23 cellular contexts compared by ENCODE assay signal in the genomic region with DNA sequence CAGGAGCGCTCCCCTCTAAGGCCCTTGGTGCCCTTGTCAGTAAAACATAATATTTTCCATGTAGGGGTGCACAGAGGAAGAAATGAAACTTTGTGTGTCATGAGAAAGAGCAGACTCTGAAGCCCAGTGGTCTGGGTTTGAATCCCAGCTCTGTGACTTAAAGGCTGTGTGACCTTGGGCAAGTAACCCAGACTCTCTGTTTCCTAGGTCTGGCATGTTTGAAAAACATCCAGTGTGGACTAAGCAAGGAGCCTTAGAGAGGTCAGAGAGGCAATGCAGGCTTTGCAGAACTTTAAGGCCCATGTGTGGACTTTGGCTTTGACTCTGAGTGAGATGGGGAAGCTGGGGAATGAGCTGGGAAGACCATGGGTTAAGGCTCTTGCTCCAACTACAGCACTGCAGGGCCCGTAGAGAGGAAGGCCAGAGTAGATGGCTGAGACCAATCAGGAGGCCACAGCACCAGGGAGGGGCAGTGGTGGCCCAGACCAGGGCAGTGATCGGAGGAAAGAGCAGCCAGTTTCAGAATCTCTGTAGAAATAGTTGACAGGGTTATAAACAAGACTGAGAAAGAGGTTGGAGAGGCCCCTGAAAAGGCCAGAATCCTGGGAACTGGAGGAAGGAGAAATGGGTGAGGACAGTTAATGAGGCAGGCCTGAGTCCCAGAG. TPM values are rescaled to one million over a fixed set of nuclear protein-coding genes. Genes with fewer than 3 reads are reported as not detected.
DNase-seq lines count a peak whose midpoint lies in the region; ATAC-seq, FAIRE-seq and TF ChIP-seq lines count a peak whose summit lies in the region.
"Had no signal": no experiment of that assay in that cellular context is flagged by ENCODE, and none has a peak within 500 bp of the region (broad histone marks: within the 10 kb centered on the region; RNA-seq: fewer than 3 reads in every experiment).

No MANE protein-coding gene starts in this region.

- ATAC-seq in pancreas: peak; percentile 29 to 55 (median 40)
- ATAC-seq in HG03354 (IDR thresholded peaks at IDR 0.05; ENCODE audit: poor library complexity, severe bottlenecking, unreplicated experiment): no peak
- ATAC-seq: natural killer cell treated with Interleukin-12 subunit alpha and Interleukin-12 subunit beta and Interleukin-15 and Interleukin-18, amount 100 ng/mL, for 72 hours; WTC11 had no signal

- H3K27me3 ChIP-seq in pancreas (no peaks in the 10 kb centered on the region), transverse colon (no peaks in the 10 kb centered on the region)

- peak overlapping the region; percentile 71 for H3K27ac Mint-ChIP-seq in activated CD4-positive, alpha-beta T cell treated with anti-CD3 and anti-CD28 coated beads, Interleukin-2, amount 10 ng/mL, durations not matched to agents 24 days and 14 days
- H3K27ac Mint-ChIP-seq in IgD-negative memory B cell: peak overlapping the region in 2 of 3 donors; percentile 62 to 73
- H3K27ac Mint-ChIP-seq: activated T-helper 2 cell treated with anti-CD3 and anti-CD28 coated beads, Interferon-gamma antibody, Interleukin-2, Interleukin-4, amounts not matched to agents 10 μg/mL and 5 μg/mL and 100 μg/mL, durations not matched to agents 14 hours and 24 hours and 36 hours; T-helper 2 cell treated with Interferon-gamma antibody and Interleukin-4, amounts not matched to agents 5 μg/mL and 100 μg/mL, for 36 hours; WTC11 had no signal

- TF ChIP-seq CTCF in pancreas (IDR thresholded peaks at IDR 0.05): no peak
- no peak for TF ChIP-seq CTCF in transverse colon (IDR thresholded peaks at IDR 0.05)

- peak overlapping the region; percentile 44 for H3K27ac ChIP-seq in cingulate gyrus (ENCODE audit: low read depth, low read length)
- H3K27ac ChIP-seq in pancreas: no peak overlapping the region
- peak overlapping the region in 1 of 4 donors; percentile 30 for H3K27ac ChIP-seq in transverse colon
- H3K27ac ChIP-seq: 22Rv1, SK-N-MC had no signal

- peaks cover 57% of the 10 kb centered on the region for H3K36me3 Mint-ChIP-seq in activated CD4-positive, alpha-beta T cell treated with anti-CD3 and anti-CD28 coated beads, Interleukin-2, amount 10 ng/mL, durations not matched to agents 24 days and 14 days (ENCODE audit: low read depth)
- H3K36me3 Mint-ChIP-seq in IgD-negative memory B cell: no peaks in the 10 kb centered on the region
- H3K36me3 Mint-ChIP-seq: natural killer cell treated with Interleukin-12 subunit alpha and Interleukin-12 subunit beta and Interleukin-15 and Interleukin-18, amount 100 ng/mL, for 72 hours had no signal

- no peaks in the 10 kb centered on the region for H3K27me3 Mint-ChIP-seq in activated CD4-positive, alpha-beta T cell treated with anti-CD3 and anti-CD28 coated beads, Interleukin-2, amount 10 ng/mL, durations not matched to agents 24 days and 14 days
- H3K27me3 Mint-ChIP-seq in IgD-negative memory B cell: no peaks in the 10 kb centered on the region
- H3K27me3 Mint-ChIP-seq: natural killer cell treated with Interleukin-12 subunit alpha and Interleukin-12 subunit beta and Interleukin-15 and Interleukin-18, amount 100 ng/mL, for 72 hours had no signal

- peaks cover 7% of the 10 kb centered on the region for H3K4me1 Mint-ChIP-seq in activated CD4-positive, alpha-beta T cell treated with anti-CD3 and anti-CD28 coated beads, Interleukin-2, amount 10 ng/mL, durations not matched to agents 24 days and 14 days
- peaks cover 4 to 11% (median 6%) of the 10 kb centered on the region in 3 donors for H3K4me1 Mint-ChIP-seq in IgD-negative memory B cell

- H3K36me3 ChIP-seq in pancreas (no peaks in the 10 kb centered on the region), transverse colon (no peaks in the 10 kb centered on the region)

- FAIRE-seq in pancreas (lab: Jason Lieb, UNC): no peak
- FAIRE-seq: RCC 7860 had no signal

- H3K4me3 Mint-ChIP-seq in activated CD4-positive, alpha-beta T cell treated with anti-CD3 and anti-CD28 coated beads, Interleukin-2, amount 10 ng/mL, durations not matched to agents 24 days and 14 days: no peak overlapping the region
- H3K4me3 Mint-ChIP-seq in IgD-negative memory B cell: no peak overlapping the region
- H3K4me3 Mint-ChIP-seq: H9; natural killer cell treated with Interleukin-12 subunit alpha and Interleukin-12 subunit beta and Interleukin-15 and Interleukin-18, amount 100 ng/mL, for 72 hours; T-helper 2 cell treated with Interferon-gamma antibody and Interleukin-4, amounts not matched to agents 5 μg/mL and 100 μg/mL, for 36 hours; WTC11 had no signal

- H3K9me3 ChIP-seq in pancreas (no peaks in the 10 kb centered on the region), transverse colon (no peaks in the 10 kb centered on the region)
- H3K9me3 ChIP-seq: Caco-2 had no signal

- 61 to 64% methylated on average over 3 of the region's 3 CpGs for WGBS in pancreas, 2 donors
- 82 to 100% methylated on average over 1 to 3 of the region's 3 CpGs for WGBS in transverse colon (ENCODE audit: low coverage in 1 of 2), 2 donors

- H3K4me3 ChIP-seq in pancreas (no peak overlapping the region), transverse colon (no peak overlapping the region)
- H3K4me3 ChIP-seq: SK-N-MC, skin epidermis had no signal

- no peak for TF ChIP-seq POLR2A in transverse colon (IDR thresholded peaks at IDR 0.05)

- intact Hi-C loops in activated CD4-positive, alpha-beta T cell treated with anti-CD3 and anti-CD28 coated beads, Interleukin-2, amount 10 ng/mL, durations not matched to agents 24 days and 14 days (cut with micrococcal nuclease): no loop called here
- intact Hi-C loops in pancreas (cut with DNase I): no loop called here
- intact Hi-C loops in transverse colon (cut with DNase I; ENCODE audit: low total_unique reads): no loop called here

- H3K4me1 ChIP-seq in pancreas: peaks cover 0 to 7% (median 0%) of the 10 kb centered on the region in 3 donors
- no peaks in the 10 kb centered on the region for H3K4me1 ChIP-seq in transverse colon

- no peaks in the 10 kb centered on the region for H3K9me3 Mint-ChIP-seq in activated CD4-positive, alpha-beta T cell treated with anti-CD3 and anti-CD28 coated beads, Interleukin-2, amount 10 ng/mL, durations not matched to agents 24 days and 14 days
- H3K9me3 Mint-ChIP-seq in IgD-negative memory B cell: no peaks in the 10 kb centered on the region
- H3K9me3 Mint-ChIP-seq: activated T-helper 2 cell treated with anti-CD3 and anti-CD28 coated beads, Interferon-gamma antibody, Interleukin-2, Interleukin-4, amounts not matched to agents 10 μg/mL and 5 μg/mL and 100 μg/mL, durations not matched to agents 14 hours and 24 hours and 36 hours; natural killer cell treated with Interleukin-12 subunit alpha and Interleukin-12 subunit beta and Interleukin-15 and Interleukin-18, amount 100 ng/mL, for 72 hours; T-helper 2 cell treated with Interferon-gamma antibody and Interleukin-4, amounts not matched to agents 5 μg/mL and 100 μg/mL, for 36 hours had no signal

- no peak for TF ChIP-seq EP300 in transverse colon (IDR thresholded peaks at IDR 0.05; ENCODE audit: low read depth)

- in situ Hi-C loops in transverse colon (cut with MboI; ENCODE audit: low pct_ligation_motif_present in 1 of 4, low pct_unique_long_range_greater_than_20kb in 1 of 4, low sequenced_read_pairs in 3 of 4): no loop called here

- DNase-seq in activated CD4-positive, alpha-beta T cell treated with anti-CD3 and anti-CD28 coated beads, Interleukin-2, amount 10 ng/mL, durations not matched to agents 24 days and 14 days: no peak
- no peak for DNase-seq in activated CD4-positive, alpha-beta T cell treated with anti-CD3 and anti-CD28 coated beads for 1 hour
- DNase-seq in pancreas (no peak), transverse colon (no peak), superior temporal gyrus (ENCODE audit: extremely low spot score) (no peak)
- DNase-seq: AML-193; Caco-2; central memory CD4-positive, alpha-beta T cell; erythroblast; H9; NCI-H1417; NCI-H524 had no signal

RNA-seq across cellular contexts. Expression of gene ADA, which starts 18.2 kb away (rescaled TPM):
- 43.7 and 44.5 TPM in 2 replicates for total RNA-seq in activated CD4-positive, alpha-beta T cell treated with anti-CD3 and anti-CD28 coated beads, Interleukin-2, amount 10 ng/mL, durations not matched to agents 24 days and 14 days
- polyA plus RNA-seq in IgD-negative memory B cell: 10.5 TPM
- 1 to 10 TPM; 2.9 to 5.9 (median 3.2) TPM for total RNA-seq in pancreas
- polyA plus RNA-seq in pancreas: 1 to 10 TPM; 5.1 to 6.0 TPM
- total RNA-seq in transverse colon: 1 to 10 TPM; 2.6 to 5.4 (median 2.9) TPM

RNA-seq across cellular contexts. Expression of gene PKIG, which starts 50.9 kb away (rescaled TPM):
- total RNA-seq in activated CD4-positive, alpha-beta T cell treated with anti-CD3 and anti-CD28 coated beads, Interleukin-2, amount 10 ng/mL, durations not matched to agents 24 days and 14 days: 1.2 and 1.7 TPM in 2 replicates
- polyA plus RNA-seq in IgD-negative memory B cell: 63.3 TPM
- 10 to 100 TPM; 10.6 to 15.8 (median 12.6) TPM for total RNA-seq in pancreas
- 10 to 100 TPM; 20.3 to 40.2 TPM for polyA plus RNA-seq in pancreas
- total RNA-seq in transverse colon: 100 to 1,000 TPM in 1 of 4 donors, 10 to 100 TPM in 3; 40.8 to 106 (median 80.4) TPM
